1 cellular context compared by ENCODE assay signal in genomic region chr13:23609414-23610186, GRCh38.
TF ChIP-seq lines count a peak whose summit lies in the region.

No MANE protein-coding gene starts in this region.

TF ChIP-seq in HepG2, 621 proteins besides CTCF, POLR2A, EP300 and RAD21 (continued from another document):
- TF ChIP-seq, protein P1, sequence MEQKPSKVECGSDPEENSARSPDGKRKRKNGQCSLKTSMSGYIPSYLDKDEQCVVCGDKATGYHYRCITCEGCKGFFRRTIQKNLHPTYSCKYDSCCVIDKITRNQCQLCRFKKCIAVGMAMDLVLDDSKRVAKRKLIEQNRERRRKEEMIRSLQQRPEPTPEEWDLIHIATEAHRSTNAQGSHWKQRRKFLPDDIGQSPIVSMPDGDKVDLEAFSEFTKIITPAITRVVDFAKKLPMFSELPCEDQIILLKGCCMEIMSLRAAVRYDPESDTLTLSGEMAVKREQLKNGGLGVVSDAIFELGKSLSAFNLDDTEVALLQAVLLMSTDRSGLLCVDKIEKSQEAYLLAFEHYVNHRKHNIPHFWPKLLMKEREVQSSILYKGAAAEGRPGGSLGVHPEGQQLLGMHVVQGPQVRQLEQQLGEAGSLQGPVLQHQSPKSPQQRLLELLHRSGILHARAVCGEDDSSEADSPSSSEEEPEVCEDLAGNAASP (CRISPR knock-in tag; IDR thresholded peaks at IDR 0.05; ENCODE audit: borderline replicate concordance): no peak
- TF ChIP-seq TCF7 (IDR thresholded peaks at IDR 0.05; ENCODE audit: low read depth) (peak; percentile 85), HNF4G (IDR thresholded peaks at IDR 0.05; ENCODE audit: borderline replicate concordance, low read depth, low read length) (0 out of 2 replicates have a peak, but pooled peaks have one; percentile 9), HNF4G (CRISPR knock-in tag; IDR thresholded peaks at IDR 0.05; ENCODE audit: borderline replicate concordance, low read depth) (no peak), ARID3A (IDR thresholded peaks at IDR 0.05; ENCODE audit: low read depth, low read length) (0 out of 2 replicates have a peak, but pooled peaks have one; percentile 30), CSRNP1 (CRISPR knock-in tag; IDR thresholded peaks at IDR 0.05) (peak; percentile 23; the same call in 1 of the 2 replicates), DBP (CRISPR knock-in tag; IDR thresholded peaks at IDR 0.05; ENCODE audit: not compliant biosample characterization) (no peak), ZNF775 (CRISPR knock-in tag; IDR thresholded peaks at IDR 0.05; ENCODE audit: borderline replicate concordance) (peak; percentile 96), ASH2L (IDR thresholded peaks at IDR 0.05; ENCODE audit: insufficient read length, low read depth, low read length) (peak; percentile 3), ELF3 (CRISPR knock-in tag; IDR thresholded peaks at IDR 0.05) (0 out of 2 replicates have a peak, but pooled peaks have one; percentile 58), ZNF543 (CRISPR knock-in tag; IDR thresholded peaks at IDR 0.05) (no peak), NFIC (IDR thresholded peaks at IDR 0.05; ENCODE audit: low read length) (0 out of 2 replicates have a peak, but pooled peaks have one; percentile 27)
- TF ChIP-seq, protein P2, sequence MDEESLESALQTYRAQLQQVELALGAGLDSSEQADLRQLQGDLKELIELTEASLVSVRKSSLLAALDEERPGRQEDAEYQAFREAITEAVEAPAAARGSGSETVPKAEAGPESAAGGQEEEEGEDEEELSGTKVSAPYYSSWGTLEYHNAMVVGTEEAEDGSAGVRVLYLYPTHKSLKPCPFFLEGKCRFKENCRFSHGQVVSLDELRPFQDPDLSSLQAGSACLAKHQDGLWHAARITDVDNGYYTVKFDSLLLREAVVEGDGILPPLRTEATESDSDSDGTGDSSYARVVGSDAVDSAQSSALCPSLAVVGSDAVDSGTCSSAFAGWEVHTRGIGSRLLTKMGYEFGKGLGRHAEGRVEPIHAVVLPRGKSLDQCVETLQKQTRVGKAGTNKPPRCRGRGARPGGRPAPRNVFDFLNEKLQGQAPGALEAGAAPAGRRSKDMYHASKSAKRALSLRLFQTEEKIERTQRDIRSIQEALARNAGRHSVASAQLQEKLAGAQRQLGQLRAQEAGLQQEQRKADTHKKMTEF (CRISPR knock-in tag; IDR thresholded peaks at IDR 0.05): 0 out of 2 replicates have a peak, but pooled peaks have one; percentile 22
